In the genomic region with DNA sequence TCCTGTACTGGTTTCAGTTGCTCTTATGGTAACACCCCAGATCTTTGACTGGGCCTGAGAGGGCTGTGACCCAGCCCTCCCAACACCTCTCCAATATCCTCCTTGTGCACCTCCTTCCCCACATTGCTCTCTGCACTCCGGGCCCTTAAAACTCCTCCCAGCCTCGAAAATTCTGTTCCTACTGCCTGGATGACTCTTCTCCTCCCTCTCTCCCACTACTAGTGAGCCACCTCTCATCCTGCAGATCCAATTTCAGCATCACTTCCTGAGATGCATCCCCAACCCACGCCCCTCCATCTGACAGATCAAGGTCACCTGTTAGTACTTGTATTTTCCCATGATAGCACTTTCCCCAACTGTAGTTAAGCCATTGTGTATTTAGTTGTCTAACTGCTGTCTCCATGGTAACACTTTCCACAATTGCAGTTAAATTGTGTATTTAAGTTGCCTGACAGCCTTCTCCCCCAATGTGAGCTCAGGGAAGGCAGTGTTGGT, we compare ENCODE assay signal across 2 cellular contexts.
TF ChIP-seq lines count a peak whose summit lies in the region.

No MANE protein-coding gene starts in this region.

TF ChIP-seq in K562, 482 proteins besides CTCF, POLR2A, EP300 and RAD21:
- TF ChIP-seq, protein P1, sequence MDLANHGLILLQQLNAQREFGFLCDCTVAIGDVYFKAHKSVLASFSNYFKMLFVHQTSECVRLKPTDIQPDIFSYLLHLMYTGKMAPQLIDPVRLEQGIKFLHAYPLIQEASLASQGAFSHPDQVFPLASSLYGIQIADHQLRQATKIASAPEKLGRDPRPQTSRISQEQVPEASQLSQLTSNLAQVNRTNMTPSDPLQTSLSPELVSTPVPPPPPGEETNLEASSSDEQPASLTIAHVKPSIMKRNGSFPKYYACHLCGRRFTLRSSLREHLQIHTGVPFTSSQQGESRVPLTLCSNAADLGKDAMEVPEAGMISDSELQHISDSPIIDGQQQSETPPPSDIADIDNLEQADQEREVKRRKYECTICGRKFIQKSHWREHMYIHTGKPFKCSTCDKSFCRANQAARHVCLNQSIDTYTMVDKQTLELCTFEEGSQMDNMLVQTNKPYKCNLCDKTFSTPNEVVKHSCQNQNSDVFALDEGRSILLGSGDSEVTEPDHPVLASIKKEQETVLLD (IDR thresholded peaks at IDR 0.05), result no peak
- no peak for TF ChIP-seq KAT7 (CRISPR knock-in tag; IDR thresholded peaks at IDR 0.05; ENCODE audit: borderline replicate concordance)
- no peak for TF ChIP-seq LCOR (CRISPR knock-in tag; IDR thresholded peaks at IDR 0.05)
- TF ChIP-seq ZNF41 (CRISPR knock-in tag; conservative IDR thresholded peaks at IDR 0.05), result no peak
- TF ChIP-seq, protein P2, sequence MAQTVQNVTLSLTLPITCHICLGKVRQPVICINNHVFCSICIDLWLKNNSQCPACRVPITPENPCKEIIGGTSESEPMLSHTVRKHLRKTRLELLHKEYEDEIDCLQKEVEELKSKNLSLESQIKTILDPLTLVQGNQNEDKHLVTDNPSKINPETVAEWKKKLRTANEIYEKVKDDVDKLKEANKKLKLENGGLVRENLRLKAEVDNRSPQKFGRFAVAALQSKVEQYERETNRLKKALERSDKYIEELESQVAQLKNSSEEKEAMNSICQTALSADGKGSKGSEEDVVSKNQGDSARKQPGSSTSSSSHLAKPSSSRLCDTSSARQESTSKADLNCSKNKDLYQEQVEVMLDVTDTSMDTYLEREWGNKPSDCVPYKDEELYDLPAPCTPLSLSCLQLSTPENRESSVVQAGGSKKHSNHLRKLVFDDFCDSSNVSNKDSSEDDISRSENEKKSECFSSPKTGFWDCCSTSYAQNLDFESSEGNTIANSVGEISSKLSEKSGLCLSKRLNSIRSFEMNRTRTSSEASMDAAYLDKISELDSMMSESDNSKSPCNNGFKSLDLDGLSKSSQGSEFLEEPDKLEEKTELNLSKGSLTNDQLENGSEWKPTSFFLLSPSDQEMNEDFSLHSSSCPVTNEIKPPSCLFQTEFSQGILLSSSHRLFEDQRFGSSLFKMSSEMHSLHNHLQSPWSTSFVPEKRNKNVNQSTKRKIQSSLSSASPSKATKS (CRISPR knock-in tag; IDR thresholded peaks at IDR 0.05), result no peak
- TF ChIP-seq, protein P3, sequence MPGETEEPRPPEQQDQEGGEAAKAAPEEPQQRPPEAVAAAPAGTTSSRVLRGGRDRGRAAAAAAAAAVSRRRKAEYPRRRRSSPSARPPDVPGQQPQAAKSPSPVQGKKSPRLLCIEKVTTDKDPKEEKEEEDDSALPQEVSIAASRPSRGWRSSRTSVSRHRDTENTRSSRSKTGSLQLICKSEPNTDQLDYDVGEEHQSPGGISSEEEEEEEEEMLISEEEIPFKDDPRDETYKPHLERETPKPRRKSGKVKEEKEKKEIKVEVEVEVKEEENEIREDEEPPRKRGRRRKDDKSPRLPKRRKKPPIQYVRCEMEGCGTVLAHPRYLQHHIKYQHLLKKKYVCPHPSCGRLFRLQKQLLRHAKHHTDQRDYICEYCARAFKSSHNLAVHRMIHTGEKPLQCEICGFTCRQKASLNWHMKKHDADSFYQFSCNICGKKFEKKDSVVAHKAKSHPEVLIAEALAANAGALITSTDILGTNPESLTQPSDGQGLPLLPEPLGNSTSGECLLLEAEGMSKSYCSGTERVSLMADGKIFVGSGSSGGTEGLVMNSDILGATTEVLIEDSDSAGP (CRISPR knock-in tag; IDR thresholded peaks at IDR 0.05), result no peak
- TF ChIP-seq RFX1 (IDR thresholded peaks at IDR 0.05), result peak; percentile 61
TF ChIP-seq in K562: peak in this region for 1.

TF ChIP-seq in neural cell, 6 proteins besides CTCF, POLR2A, EP300 and RAD21 (continued from another document):
- TF ChIP-seq, protein P4, sequence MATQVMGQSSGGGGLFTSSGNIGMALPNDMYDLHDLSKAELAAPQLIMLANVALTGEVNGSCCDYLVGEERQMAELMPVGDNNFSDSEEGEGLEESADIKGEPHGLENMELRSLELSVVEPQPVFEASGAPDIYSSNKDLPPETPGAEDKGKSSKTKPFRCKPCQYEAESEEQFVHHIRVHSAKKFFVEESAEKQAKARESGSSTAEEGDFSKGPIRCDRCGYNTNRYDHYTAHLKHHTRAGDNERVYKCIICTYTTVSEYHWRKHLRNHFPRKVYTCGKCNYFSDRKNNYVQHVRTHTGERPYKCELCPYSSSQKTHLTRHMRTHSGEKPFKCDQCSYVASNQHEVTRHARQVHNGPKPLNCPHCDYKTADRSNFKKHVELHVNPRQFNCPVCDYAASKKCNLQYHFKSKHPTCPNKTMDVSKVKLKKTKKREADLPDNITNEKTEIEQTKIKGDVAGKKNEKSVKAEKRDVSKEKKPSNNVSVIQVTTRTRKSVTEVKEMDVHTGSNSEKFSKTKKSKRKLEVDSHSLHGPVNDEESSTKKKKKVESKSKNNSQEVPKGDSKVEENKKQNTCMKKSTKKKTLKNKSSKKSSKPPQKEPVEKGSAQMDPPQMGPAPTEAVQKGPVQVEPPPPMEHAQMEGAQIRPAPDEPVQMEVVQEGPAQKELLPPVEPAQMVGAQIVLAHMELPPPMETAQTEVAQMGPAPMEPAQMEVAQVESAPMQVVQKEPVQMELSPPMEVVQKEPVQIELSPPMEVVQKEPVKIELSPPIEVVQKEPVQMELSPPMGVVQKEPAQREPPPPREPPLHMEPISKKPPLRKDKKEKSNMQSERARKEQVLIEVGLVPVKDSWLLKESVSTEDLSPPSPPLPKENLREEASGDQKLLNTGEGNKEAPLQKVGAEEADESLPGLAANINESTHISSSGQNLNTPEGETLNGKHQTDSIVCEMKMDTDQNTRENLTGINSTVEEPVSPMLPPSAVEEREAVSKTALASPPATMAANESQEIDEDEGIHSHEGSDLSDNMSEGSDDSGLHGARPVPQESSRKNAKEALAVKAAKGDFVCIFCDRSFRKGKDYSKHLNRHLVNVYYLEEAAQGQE (IDR thresholded peaks at IDR 0.05; ENCODE audit: borderline replicate concordance), result peak; percentile 22
- TF ChIP-seq POLR2AphosphoS5 (IDR thresholded peaks at IDR 0.05), result peak; percentile 66
- TF ChIP-seq SMC3 (conservative IDR thresholded peaks at IDR 0.05; ENCODE audit: poor library complexity), result no peak
- no peak for TF ChIP-seq MXI1 (conservative IDR thresholded peaks at IDR 0.05; ENCODE audit: poor library complexity, severe bottlenecking)
